8 cellular contexts compared by ENCODE assay signal in genomic region chr4:83362492-83363329, GRCh38. TPM values are rescaled to one million over a fixed set of nuclear protein-coding genes. Genes with fewer than 3 reads are reported as not detected.
DNase-seq lines count a peak whose midpoint lies in the region; ATAC-seq, FAIRE-seq and TF ChIP-seq lines count a peak whose summit lies in the region.

No MANE protein-coding gene starts in this region.

- H3K9me3 ChIP-seq in small intestine (ENCODE audit: control insufficient read depth, low read depth) = no peaks in the 10 kb centered on the region

- no peak overlapping the region for H3K27ac ChIP-seq in small intestine (ENCODE audit: low read depth in 1 of 2, low read length in 1 of 2)

- POLR2A ChIA-PET in BJ (lab: Charles Lee) = no interaction called here

- H3K27me3 ChIP-seq in BJ (ENCODE audit: control insufficient read depth, insufficient read depth, low read length) = peaks cover 4% of the 10 kb centered on the region; the same call in 1 of the 2 replicates
- H3K27me3 ChIP-seq in small intestine (ENCODE audit: control insufficient read depth in 2 of 2, insufficient read depth in 2 of 2, low read length in 2 of 2) = no peaks in the 10 kb centered on the region

- H3K4me3 ChIP-seq in BJ (ENCODE audit: low read depth, low read length) (no peak overlapping the region), small intestine (ENCODE audit: low read depth in 1 of 2, low read length in 2 of 2) (no peak overlapping the region)

- FAIRE-seq in small intestine (lab: Jason Lieb, UNC) = no peak

- CTCF ChIA-PET in BJ (lab: Yijun Ruan, JAX) = interaction anchor here (0.6 to 1.9 kb wide), 20 partner anchors 8 to 283 kb away, joined by 3 to 7 read pairs (median 4); partner anchors contain the start of genes HELQ and MRPS18C

- peak; percentile 62 for TF ChIP-seq CTCF in BJ (IDR thresholded peaks at IDR 0.05; ENCODE audit: insufficient read depth, low read depth, low read length)

- WGBS in small intestine, 3 donors = 42 to 59% (median 49%) methylated on average over 9 of the region's 9 CpGs

- ATAC-seq in GM19438 (IDR thresholded peaks at IDR 0.05; ENCODE audit: low read depth, unreplicated experiment) = peak; percentile 69

- H3K36me3 ChIP-seq in BJ (ENCODE audit: control insufficient read depth, insufficient read depth, low read length) (no peaks in the 10 kb centered on the region), small intestine (ENCODE audit: control insufficient read depth in 2 of 2, insufficient read depth in 2 of 2, low read length in 2 of 2) (no peaks in the 10 kb centered on the region)

- H3K4me1 ChIP-seq in small intestine (ENCODE audit: control insufficient read depth in 2 of 2, insufficient read depth in 1 of 2, low read depth in 1 of 2, low read length in 1 of 2) = no peaks in the 10 kb centered on the region

- DNase-seq in BJ (ENCODE audit: low read depth) = peak; percentile 6
- peak; percentile 37 for DNase-seq in NCI-H187 treated with DMSO at 0.1 percent for 48 hours (lab: John Stamatoyannopoulos, UW)
- peak; percentile 29 to 61 for DNase-seq in dermis microvascular lymphatic vessel endothelial cell (ENCODE audit: low read depth in 2 of 2)
- peak; percentile 58 for DNase-seq in small intestine
- DNase-seq in GOT3 (lab: John Stamatoyannopoulos, UW) = no peak
- DNase-seq in stimulated activated CD4-positive, alpha-beta T cell treated with anti-CD3 and anti-CD28 coated beads, Interleukin-15, amount 100 ng/mL, for 24 hours = no peak
- DNase-seq in DMS114 treated with DMSO at 0.1 percent for 48 hours (lab: John Stamatoyannopoulos, UW; ENCODE audit: unreplicated experiment) = no peak

RNA-seq across cellular contexts. Expression of gene HPSE, which starts 28.1 kb away (rescaled TPM):
- 0.71 and 1.1 TPM in 2 replicates for polyA plus RNA-seq in BJ (2011; rRNA removed)
- 0.36 and 0.43 TPM in 2 replicates for polyA minus RNA-seq in BJ (2011; rRNA and poly(A)+ RNA removed)
- 9.2 and 19.7 TPM in 2 replicates for total RNA-seq in dermis microvascular lymphatic vessel endothelial cell
- 1 to 10 TPM in 2 of 3 donors, under 1 TPM in 1; 0.45 to 2.5 (median 1.4) TPM for polyA plus RNA-seq in small intestine

Comparison
In these comparisons a context has a peak if more than half of its experiments do, and no peak if none do; other contexts are left out.
1. DNase-seq: peak in BJ (single experiment), NCI-H187 treated with DMSO at 0.1 percent for 48 hours (single experiment), dermis microvascular lymphatic vessel endothelial cell (2 of 2) and small intestine (single experiment); none in GOT3 (single experiment), stimulated activated CD4-positive, alpha-beta T cell treated with anti-CD3 and anti-CD28 coated beads, Interleukin-15, amount 100 ng/mL, for 24 hours (single experiment) and DMS114 treated with DMSO at 0.1 percent for 48 hours (single experiment).